ENCODE assay signal across 8 cellular contexts in the genomic region with DNA sequence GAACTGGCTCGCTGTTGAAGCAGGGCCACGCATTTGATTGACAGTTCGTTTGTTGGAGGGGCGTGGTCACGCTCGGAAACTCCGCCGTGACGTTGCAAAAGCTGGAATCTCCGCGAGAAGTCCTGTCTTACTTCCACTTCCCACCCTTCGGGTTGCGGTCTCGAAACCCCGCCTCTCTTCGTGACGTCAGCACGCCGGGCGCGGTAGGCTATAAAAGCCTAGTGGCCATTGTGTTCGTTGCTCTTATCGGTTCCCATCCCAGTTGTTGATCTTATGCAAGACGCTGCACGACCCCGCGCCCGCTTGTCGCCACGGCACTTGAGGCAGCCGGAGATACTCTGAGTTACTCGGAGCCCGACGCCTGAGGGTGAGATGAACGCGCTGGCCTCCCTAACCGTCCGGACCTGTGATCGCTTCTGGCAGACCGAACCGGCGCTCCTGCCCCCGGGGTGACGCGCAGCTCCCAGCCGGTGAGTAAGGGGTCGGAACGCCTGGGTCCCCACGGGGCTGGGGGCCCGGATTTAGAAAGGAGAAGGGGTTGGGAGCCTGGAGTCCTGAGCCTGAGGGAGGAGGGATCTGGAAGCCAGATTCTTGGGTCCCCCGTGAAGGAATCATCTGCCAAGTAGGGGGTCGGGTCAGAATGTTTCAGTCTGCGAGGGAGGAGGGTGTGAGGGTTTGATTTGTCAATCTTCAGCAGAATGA. TPM values are rescaled to one million over a fixed set of nuclear protein-coding genes. Genes with fewer than 3 reads are reported as not detected.
DNase-seq lines count a peak whose midpoint lies in the region; ATAC-seq and TF ChIP-seq lines count a peak whose summit lies in the region.

A gene (plus strand): TSS at position 240 of the 702 bp plus-strand sequence. CDS start 813 bp downstream, outside the sequence.

- H3K27ac ChIP-seq in skin epidermis, result peak within 1 kb of the TSS; percentile 95 to 100 (median 99)

- POLR2A ChIA-PET in activated B cell treated with CpG ODN at 0.5 μM for 24 hours (lab: Charles Lee), result interaction anchor here (0.6 to 7.8 kb wide), 24 partner anchors 9 to 227 kb away, joined by 3 to 179 read pairs (median 6); a partner anchor contains a TSS

- peaks cover 47% of the 10 kb centered on the region for H3K36me3 Mint-ChIP-seq in activated B cell treated with CpG ODN at 0.5 μM for 24 hours (ENCODE audit: low read depth)

- ATAC-seq in GM18502 (IDR thresholded peaks at IDR 0.05; ENCODE audit: poor library complexity, unreplicated experiment) (peak; percentile 42), HG03175 (IDR thresholded peaks at IDR 0.05; ENCODE audit: unreplicated experiment) (peak; percentile 42), activated B cell treated with CpG ODN at 0.5 μM for 24 hours (ENCODE audit: low read depth) (peak; percentile 35), HG02852 (IDR thresholded peaks at IDR 0.05; ENCODE audit: unreplicated experiment) (no peak)

- peak; percentile 87 for DNase-seq in NCI-H345 treated with DMSO at 0.1 percent for 48 hours (lab: John Stamatoyannopoulos, UW; ENCODE audit: unreplicated experiment)
- DNase-seq in activated B cell treated with CpG ODN at 0.5 μM for 24 hours, result peak; percentile 99
- peak; percentile 99 for DNase-seq in cardiac fibroblast (ENCODE audit: low read depth in 2 of 2)
- DNase-seq in iPS-NIHi11 (ENCODE audit: low spot score), result peak; percentile 97

- CTCF ChIA-PET in activated B cell treated with CpG ODN at 0.5 μM for 24 hours (lab: Charles Lee), result interaction anchor here (1.1 kb wide), 2 partner anchors 30 to 77 kb away, joined by 4 read pairs; no protein-coding TSS in a partner anchor

- peaks cover 42% of the 10 kb centered on the region for H3K4me1 Mint-ChIP-seq in activated B cell treated with CpG ODN at 0.5 μM for 24 hours

- intact Hi-C loops in activated B cell treated with CpG ODN at 0.5 μM for 24 hours (cut with micrococcal nuclease), result loop anchor here (1.0 to 10.0 kb wide), 5 partner anchors 14 to 894 kb away; a partner anchor contains a TSS

- peak within 1 kb of the TSS; percentile 100 for H3K27ac Mint-ChIP-seq in activated B cell treated with CpG ODN at 0.5 μM for 24 hours

- H3K4me3 Mint-ChIP-seq in activated B cell treated with CpG ODN at 0.5 μM for 24 hours, result peak within 1 kb of the TSS; percentile 100

- no peaks in the 10 kb centered on the region for H3K9me3 Mint-ChIP-seq in activated B cell treated with CpG ODN at 0.5 μM for 24 hours

- H3K4me3 ChIP-seq in cardiac fibroblast (replicated peaks in 1 of 2; ENCODE audit: low read depth in 2 of 2, low read length in 2 of 2), result peak within 1 kb of the TSS; percentile 99 to 100
- H3K4me3 ChIP-seq in skin epidermis, result peak within 1 kb of the TSS; percentile 73 to 100 (median 76)

- TF ChIP-seq CTCF in activated B cell treated with CpG ODN at 0.5 μM for 24 hours (IDR thresholded peaks at IDR 0.05) (no peak), cardiac fibroblast (IDR thresholded peaks at IDR 0.05; ENCODE audit: low read depth, low read length) (no peak)

- H3K27me3 Mint-ChIP-seq in activated B cell treated with CpG ODN at 0.5 μM for 24 hours, result no peaks in the 10 kb centered on the region

RNA-seq across cellular contexts. Expression of the gene that starts here (rescaled TPM):
- 115 and 123 TPM in 2 replicates for total RNA-seq in activated B cell treated with CpG ODN at 0.5 μM for 24 hours
